27 cellular contexts compared by ENCODE assay signal in genomic region chr5:167898361-167899042, GRCh38.
DNase-seq lines count a peak whose midpoint lies in the region; ATAC-seq, FAIRE-seq and TF ChIP-seq lines count a peak whose summit lies in the region.
"Had no signal": no experiment of that assay in that cellular context is flagged by ENCODE, and none has a peak within 500 bp of the region (broad histone marks: within the 10 kb centered on the region; RNA-seq: fewer than 3 reads in every experiment).

No MANE protein-coding gene starts in this region.

- TF ChIP-seq CTCF in GM23338 (conservative IDR thresholded peaks at IDR 0.05; ENCODE audit: low read depth in 2 of 2) = no peak
- no peak for TF ChIP-seq CTCF in H1 (IDR thresholded peaks at IDR 0.05; ENCODE audit: control extremely low read depth in 1 of 3, insufficient read depth in 1 of 3, low read depth in 1 of 3, low read length in 3 of 3)
- TF ChIP-seq CTCF in osteocyte (IDR thresholded peaks at IDR 0.05) = no peak

- H3K4me1 ChIP-seq in GM23338 (ENCODE audit: insufficient read depth) (peaks cover 27% of the 10 kb centered on the region), H1 (replicated peaks in 1 of 4; ENCODE audit: control insufficient read depth in 3 of 4, insufficient read depth in 4 of 4, low read length in 3 of 4) (peaks cover 0 to 20% (median 5%) of the 10 kb centered on the region in 4 experiments; a peak in 3 of 7 replicates)
- no peaks in the 10 kb centered on the region for H3K4me1 ChIP-seq in CD4-positive, alpha-beta memory T cell (ENCODE audit: insufficient read depth, low read length)

- H2BK120ac ChIP-seq in H1 (replicated peaks; ENCODE audit: low read depth, low read length) = peak overlapping the region; percentile 36

- no peaks in the 10 kb centered on the region for H3K36me3 ChIP-seq in GM23338 (ENCODE audit: insufficient read depth)
- no peaks in the 10 kb centered on the region for H3K36me3 ChIP-seq in H1 (ENCODE audit: control insufficient read depth in 2 of 4, insufficient read depth in 4 of 4, low read length in 3 of 4)
- no peaks in the 10 kb centered on the region for H3K36me3 ChIP-seq in CD4-positive, alpha-beta memory T cell (ENCODE audit: insufficient read depth, low read length)

- H3K9me3 ChIP-seq in H1 (ENCODE audit: insufficient read depth in 2 of 2, low read depth in 1 of 2, low read length in 1 of 2) = no peaks in the 10 kb centered on the region
- no peaks in the 10 kb centered on the region for H3K9me3 ChIP-seq in CD4-positive, alpha-beta memory T cell (ENCODE audit: control insufficient read depth in 1 of 2, low read length in 2 of 2)

- TF ChIP-seq EP300 in H1 (IDR thresholded peaks at IDR 0.05; ENCODE audit: borderline replicate concordance in 1 of 2, low read depth in 2 of 2, low read length in 2 of 2) = no peak

- H2AFZ ChIP-seq in GM23338 (no peak overlapping the region; the same call in 1 of the 2 replicates), H1 (ENCODE audit: low read length) (no peak overlapping the region)

- no peak for TF ChIP-seq POLR2A in H1 (IDR thresholded peaks at IDR 0.05; ENCODE audit: control extremely low read depth in 1 of 2, low read depth in 2 of 2, low read length in 2 of 2)

- 0 out of 2 replicates have a peak, but pooled peaks cover 5% of the 10 kb centered on the region for H3F3A ChIP-seq in GM23338 (replicated peaks; ENCODE audit: low read depth)

- 59% methylated on average over 6 of the region's 6 CpGs; no CpG with 5 or more reads in 1 of the 2 experiments for WGBS in H1 (ENCODE audit: extremely low coverage in 1 of 2, insufficient coverage in 1 of 2, insufficient read length in 1 of 2, insufficient replicate concordance in 2 of 2, low coverage in 1 of 2, low lambda C conversion rate in 2 of 2, missing lambda C conversion rate in 1 of 2), 2 experiments

- H2BK5ac ChIP-seq in H1 (ENCODE audit: low read depth, low read length) = peak overlapping the region; percentile 8; the same call in 1 of the 2 replicates

- TF ChIP-seq RAD21 in H1 (IDR thresholded peaks at IDR 0.05 in 1 of 2, conservative IDR thresholded peaks at IDR 0.05 in 1 of 2; ENCODE audit: low read depth in 2 of 2, low read length in 2 of 2) = no peak

- peak overlapping the region; percentile 19 for H3K18ac ChIP-seq in H1 (ENCODE audit: extremely low read depth, low read length)

- peak overlapping the region; percentile 5; the same call in 1 of the 2 replicates for H2BK12ac ChIP-seq in H1 (ENCODE audit: low read depth, low read length)

- H2BK20ac ChIP-seq in H1 (ENCODE audit: low read length) = peak overlapping the region; percentile 2; the same call in 1 of the 2 replicates

- peak overlapping the region; percentile 70 for H3K27ac ChIP-seq in GM23338 (ENCODE audit: low read depth)
- H3K27ac ChIP-seq in H1 (ENCODE audit: low read depth, low read length) = no peak overlapping the region
- no peak overlapping the region for H3K27ac ChIP-seq in CD4-positive, alpha-beta memory T cell (ENCODE audit: low read depth, low read length)

- H3K23ac ChIP-seq in H1 (ENCODE audit: insufficient read length) = no peak overlapping the region

- DNase-seq in GM23338 (ENCODE audit: low spot score) (peak; percentile 47), RPMI7951 (ENCODE audit: low read depth) (peak; percentile 52), H1 (ENCODE audit: low read depth in 1 of 2, low spot score in 2 of 2) (peak in 1 of 2 experiments; percentile 40), osteocyte (ENCODE audit: extremely low spot score, unreplicated experiment) (peak; percentile 27)
- no peak for DNase-seq in CD4-positive, alpha-beta memory T cell
- DNase-seq: ACHN, COR-L47, DMS 273 treated with DMSO at 0.1 percent for 48 hours, DND-41, Karpas-422, NCI-H1105 treated with DMSO at 0.1 percent for 48 hours, NCI-H1694, NCI-H2081 treated with DMSO at 0.1 percent for 48 hours, NCI-H510A treated with DMSO at 0.1 percent for 48 hours, NCI-H82, OCI-M1, RPMI8226, SHP77 treated with DMSO at 0.1 percent for 48 hours, T-cell had no signal

- H3K9ac ChIP-seq in H1 (replicated peaks in 1 of 4; ENCODE audit: extremely low read depth in 1 of 4, low read depth in 3 of 4, low read length in 3 of 4) = no peak overlapping the region

- H2BK15ac ChIP-seq in H1 (ENCODE audit: low read length) = no peak overlapping the region; the same call in 1 of the 2 replicates

- H4K5ac ChIP-seq in H1 (ENCODE audit: insufficient read length, low read depth, low read length) = no peak overlapping the region

- intact Hi-C loops in CD4-positive, alpha-beta memory T cell (cut with micrococcal nuclease) = no loop called here

- peaks cover 4% of the 10 kb centered on the region for H3K27me3 Mint-ChIP-seq in GM23338 (ENCODE audit: insufficient read depth, low read depth, poor library complexity)
- H3K27me3 Mint-ChIP-seq in osteocyte (ENCODE audit: unreplicated experiment) = peaks cover 3% of the 10 kb centered on the region
- peaks cover 0 to 2% of the 10 kb centered on the region in 2 donors for H3K27me3 Mint-ChIP-seq in CD4-positive, alpha-beta memory T cell
- H3K27me3 Mint-ChIP-seq: B cell had no signal

- H3K4me1 Mint-ChIP-seq in GM23338 (peaks cover 45% of the 10 kb centered on the region), osteocyte (ENCODE audit: unreplicated experiment) (peaks cover 7% of the 10 kb centered on the region)
- no peaks in the 10 kb centered on the region for H3K4me1 Mint-ChIP-seq in CD4-positive, alpha-beta memory T cell
- H3K4me1 Mint-ChIP-seq: B cell, T-cell had no signal

- ATAC-seq in GM23338 (peak; percentile 51), HG02763 (IDR thresholded peaks at IDR 0.05; ENCODE audit: unreplicated experiment) (no peak), GM21528 (IDR thresholded peaks at IDR 0.05; ENCODE audit: low FRiP score, unreplicated experiment) (no peak), HG02840 (IDR thresholded peaks at IDR 0.05; ENCODE audit: low FRiP score, unreplicated experiment) (no peak)
- ATAC-seq: SK-N-SH treated with all-trans-retinoic acid at 6 μM for 48 hours, T-cell had no signal

- H3K23me2 ChIP-seq in H1 (ENCODE audit: low read depth, low read length) = no peaks in the 10 kb centered on the region; the same call in 1 of the 2 replicates

- peak overlapping the region; percentile 77; the same call in 1 of the 2 replicates for H2AK5ac ChIP-seq in H1 (ENCODE audit: low read depth, low read length)

- H4K20me1 ChIP-seq in GM23338 (replicated peaks; ENCODE audit: insufficient read depth) = no peaks in the 10 kb centered on the region
- no peaks in the 10 kb centered on the region for H4K20me1 ChIP-seq in H1 (replicated peaks in 1 of 2; ENCODE audit: control insufficient read depth in 1 of 2, insufficient read depth in 2 of 2, low read length in 2 of 2)

- FAIRE-seq in H1 (lab: Jason Lieb, UNC) = peak; percentile 48
- FAIRE-seq: G401.6, HTR-8/SVneo had no signal

- H3K9me3 Mint-ChIP-seq in GM23338 (no peaks in the 10 kb centered on the region; the same call in 2 of the 3 replicates), osteocyte (ENCODE audit: unreplicated experiment) (no peaks in the 10 kb centered on the region)
- H3K9me3 Mint-ChIP-seq in CD4-positive, alpha-beta memory T cell = peaks cover 0 to 8% (median 3%) of the 10 kb centered on the region in 8 donors

- H3K27me3 ChIP-seq in GM23338 (ENCODE audit: insufficient read depth) = no peaks in the 10 kb centered on the region
- no peaks in the 10 kb centered on the region for H3K27me3 ChIP-seq in H1 (replicated peaks in 1 of 4; ENCODE audit: control insufficient read depth in 3 of 4, extremely low read depth in 1 of 4, insufficient read depth in 3 of 4, low read length in 3 of 4)
- H3K27me3 ChIP-seq in CD4-positive, alpha-beta memory T cell (ENCODE audit: insufficient read depth, low read length) = no peaks in the 10 kb centered on the region

- H3K36me3 Mint-ChIP-seq in GM23338 (ENCODE audit: low read depth) (no peaks in the 10 kb centered on the region), osteocyte (ENCODE audit: unreplicated experiment) (no peaks in the 10 kb centered on the region)
- no peaks in the 10 kb centered on the region for H3K36me3 Mint-ChIP-seq in CD4-positive, alpha-beta memory T cell
- H3K36me3 Mint-ChIP-seq: T-cell had no signal

- H3K4me2 ChIP-seq in GM23338 = peak overlapping the region; percentile 35
- peak overlapping the region; percentile 20 to 52; a peak in 3 of 4 replicates for H3K4me2 ChIP-seq in H1 (ENCODE audit: insufficient read depth in 1 of 2, low read depth in 2 of 2, low read length in 2 of 2)

- H3K4me3 ChIP-seq in GM23338 (peak overlapping the region; percentile 10; the same call in 1 of the 2 replicates), H1 (ENCODE audit: extremely low read depth in 1 of 4, insufficient read depth in 2 of 4, low read depth in 3 of 4, low read length in 4 of 4) (no peak overlapping the region)
- no peak overlapping the region for H3K4me3 ChIP-seq in CD4-positive, alpha-beta memory T cell (ENCODE audit: low read length in 2 of 2)

- no peak overlapping the region for H3K27ac Mint-ChIP-seq in GM23338
- no peak overlapping the region for H3K27ac Mint-ChIP-seq in osteocyte (ENCODE audit: unreplicated experiment)
- no peak overlapping the region for H3K27ac Mint-ChIP-seq in CD4-positive, alpha-beta memory T cell
- H3K27ac Mint-ChIP-seq: B cell, IgD-negative memory B cell, T-cell had no signal

- no peak overlapping the region for H3K56ac ChIP-seq in H1 (replicated peaks; ENCODE audit: insufficient read length, low read depth, low read length)

- no peak overlapping the region for H4K91ac ChIP-seq in H1 (replicated peaks; ENCODE audit: insufficient read length, low read length)

- POLR2A ChIA-PET in H1 (lab: Charles Lee; ENCODE audit: partially characterized antibody) = interaction anchor here (1.6 kb wide), 1 partner anchor 20 kb away, joined by 4 read pairs; no protein-coding TSS in a partner anchor
- POLR2A ChIA-PET in CD4-positive, alpha-beta memory T cell (lab: Charles Lee; ENCODE audit: partially characterized antibody) = no interaction called here

- H3K79me2 ChIP-seq in GM23338 (replicated peaks; ENCODE audit: insufficient read depth) (no peaks in the 10 kb centered on the region), H1 (ENCODE audit: control insufficient read depth in 1 of 2, insufficient read depth in 2 of 2, low read length in 2 of 2) (no peaks in the 10 kb centered on the region)

- no peaks in the 10 kb centered on the region for H3K79me1 ChIP-seq in H1 (ENCODE audit: low read depth, low read length)

- CTCF ChIA-PET in H1 (lab: Charles Lee; ENCODE audit: partially characterized antibody) = interaction anchor here (0.6 to 2.4 kb wide), 9 partner anchors 10 to 325 kb away, joined by 3 to 5 read pairs (median 3); no protein-coding TSS in a partner anchor
- CTCF ChIA-PET in CD4-positive, alpha-beta memory T cell (lab: Charles Lee; ENCODE audit: partially characterized antibody) = interaction anchor here (1.0 kb wide), 1 partner anchor 175 kb away, joined by 3 read pairs; no protein-coding TSS in a partner anchor

- no peak overlapping the region for H4K8ac ChIP-seq in H1 (ENCODE audit: extremely low read depth, insufficient read depth, low read length)

- H3K14ac ChIP-seq in H1 (ENCODE audit: insufficient read length) = no peak overlapping the region

- H3K4ac ChIP-seq in H1 (replicated peaks; ENCODE audit: insufficient read length, low read depth, low read length) = no peak overlapping the region

- H3K9me2 ChIP-seq in GM23338 (ENCODE audit: insufficient read depth) = 0 out of 2 replicates have a peak, but pooled peaks cover 2% of the 10 kb centered on the region

- no peak overlapping the region; the same call in 2 of the 3 replicates for H3K4me3 Mint-ChIP-seq in GM23338
- H3K4me3 Mint-ChIP-seq in osteocyte (ENCODE audit: unreplicated experiment) = no peak overlapping the region
- H3K4me3 Mint-ChIP-seq in CD4-positive, alpha-beta memory T cell = no peak overlapping the region
- H3K4me3 Mint-ChIP-seq: B cell, IgD-negative memory B cell, T-cell had no signal

Comparison
In these comparisons a context has a peak if more than half of its experiments do, and no peak if none do; other contexts are left out.
1. DNase-seq: peak in GM23338 (single experiment), RPMI7951 (single experiment) and osteocyte (single experiment); none in CD4-positive, alpha-beta memory T cell (0 of 5).